In the genomic region with DNA sequence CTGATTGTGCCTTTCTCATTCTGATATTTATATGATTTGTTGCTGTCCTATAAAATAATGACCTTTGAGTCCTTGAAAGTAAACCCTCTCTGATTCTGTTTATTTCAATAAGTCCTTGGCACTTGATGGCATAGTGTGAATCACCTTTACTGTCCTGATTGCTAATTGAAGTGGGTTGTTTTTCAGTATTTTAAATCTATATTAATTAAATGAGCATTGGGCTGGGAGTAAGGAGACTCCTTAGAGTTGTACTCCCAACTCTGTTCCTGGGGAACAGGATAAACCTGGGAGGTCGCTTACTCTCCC, we compare ENCODE assay signal across 22 cellular contexts.
DNase-seq lines count a peak whose midpoint lies in the region; FAIRE-seq and TF ChIP-seq lines count a peak whose summit lies in the region.
"Had no signal": no experiment of that assay in that cellular context is flagged by ENCODE, and none has a peak within 500 bp of the region (broad histone marks: within the 10 kb centered on the region; RNA-seq: fewer than 3 reads in every experiment).

No MANE protein-coding gene starts in this region.

- H3K27me3 Mint-ChIP-seq in astrocyte (ENCODE audit: low read depth, unreplicated experiment) (peaks cover 2% of the 10 kb centered on the region), Caco-2 (ENCODE audit: insufficient read depth, unreplicated experiment) (peaks cover 21% of the 10 kb centered on the region)
- H3K27me3 Mint-ChIP-seq: B cell; CD4-positive, CD25-positive, alpha-beta regulatory T cell had no signal

- H3K27ac ChIP-seq in Karpas-422 (ENCODE audit: low read length) (peak overlapping the region; percentile 25; the same call in 1 of the 2 replicates), SK-N-SH (ENCODE audit: low read depth in 2 of 2, low read length in 1 of 2) (peak overlapping the region; percentile 40 to 85; a peak in 3 of 4 replicates), astrocyte (ENCODE audit: low read depth, low read length) (no peak overlapping the region), smooth muscle cell (ENCODE audit: low read depth) (peak overlapping the region; percentile 47)
- H3K27ac ChIP-seq: BLaER1, C4-2B had no signal

- H3K4me2 ChIP-seq in Karpas-422 (ENCODE audit: low read depth, low read length, poor library complexity, severe bottlenecking) (no peak overlapping the region), SK-N-SH (no peak overlapping the region), astrocyte (ENCODE audit: low read length) (peak overlapping the region; percentile 38), smooth muscle cell (no peak overlapping the region)
- H3K4me2 ChIP-seq: BLaER1 had no signal

- H3K36me3 Mint-ChIP-seq in astrocyte (ENCODE audit: low read depth, unreplicated experiment) (no peaks in the 10 kb centered on the region), Caco-2 (ENCODE audit: insufficient read depth, unreplicated experiment) (no peaks in the 10 kb centered on the region)
- H3K36me3 Mint-ChIP-seq: CD4-positive, CD25-positive, alpha-beta regulatory T cell; CD8-positive, alpha-beta T cell had no signal

- H4K20me1 ChIP-seq in Karpas-422 (ENCODE audit: insufficient read depth, low read depth, low read length): no peaks in the 10 kb centered on the region
- H4K20me1 ChIP-seq in SK-N-SH (ENCODE audit: insufficient read depth): no peaks in the 10 kb centered on the region
- H4K20me1 ChIP-seq in astrocyte (ENCODE audit: insufficient read depth, low read length): no peaks in the 10 kb centered on the region
- no peaks in the 10 kb centered on the region for H4K20me1 ChIP-seq in smooth muscle cell (ENCODE audit: low read depth)
- H4K20me1 ChIP-seq: BLaER1 had no signal

- peaks cover 7% of the 10 kb centered on the region for H3F3A ChIP-seq in SK-N-SH (replicated peaks; ENCODE audit: insufficient read depth)
- H3F3A ChIP-seq in smooth muscle cell (ENCODE audit: low read depth): no peaks in the 10 kb centered on the region

- TF ChIP-seq CTCF in SK-N-SH (IDR thresholded peaks at IDR 0.05) (no peak), astrocyte (IDR thresholded peaks at IDR 0.05; ENCODE audit: insufficient read depth, low read depth, low read length) (no peak), smooth muscle cell (IDR thresholded peaks at IDR 0.05; ENCODE audit: borderline replicate concordance, insufficient read depth, poor library complexity, severe bottlenecking) (no peak), Caco-2 (IDR thresholded peaks at IDR 0.05; ENCODE audit: insufficient read depth in 1 of 2, low read depth in 1 of 2, low read length in 1 of 2, severe bottlenecking in 1 of 2, unreplicated experiment in 1 of 2) (no peak)

- CTCF ChIA-PET in SK-N-SH (lab: Yijun Ruan, JAX): interaction anchor here (0.7 kb wide), 1 partner anchor 77 kb away, joined by 3 read pairs; no protein-coding TSS in a partner anchor
- CTCF ChIA-PET in Caco-2 (lab: Charles Lee): no interaction called here

- no peak for DNase-seq in Karpas-422
- no peak for DNase-seq in SK-N-SH
- no peak for DNase-seq in astrocyte (ENCODE audit: low read depth)
- DNase-seq in smooth muscle cell (lab: John Stamatoyannopoulos, UW; ENCODE audit: unreplicated experiment): no peak
- no peak for DNase-seq in KBM-7
- no peak for DNase-seq in Caco-2
- DNase-seq in DMS53 treated with DMSO at 0.1 percent for 48 hours (lab: John Stamatoyannopoulos, UW; ENCODE audit: unreplicated experiment): no peak
- no peak for DNase-seq in COLO668 (lab: John Stamatoyannopoulos, UW; ENCODE audit: unreplicated experiment)
- DNase-seq: Calu3; CD4-positive, CD25-positive, alpha-beta regulatory T cell; CD8-positive, alpha-beta T cell; DMS53; GDM1; GOT3 had no signal

- H3K4me1 ChIP-seq in Karpas-422 (ENCODE audit: low read length): peaks cover 67% of the 10 kb centered on the region
- peaks cover 6 to 7% of the 10 kb centered on the region in 2 experiments for H3K4me1 ChIP-seq in SK-N-SH (ENCODE audit: control insufficient read depth in 1 of 2, insufficient read depth in 2 of 2, low read depth in 1 of 2, low read length in 1 of 2)
- peaks cover 7% of the 10 kb centered on the region for H3K4me1 ChIP-seq in astrocyte (ENCODE audit: insufficient read depth, low read length)
- H3K4me1 ChIP-seq in smooth muscle cell (ENCODE audit: low read depth): peaks cover 10% of the 10 kb centered on the region
- no peaks in the 10 kb centered on the region for H3K4me1 ChIP-seq in Caco-2
- H3K4me1 ChIP-seq: BLaER1 had no signal

- H3K27me3 ChIP-seq in Karpas-422 (ENCODE audit: low read length) (no peaks in the 10 kb centered on the region), SK-N-SH (ENCODE audit: insufficient read depth) (no peaks in the 10 kb centered on the region), astrocyte (ENCODE audit: insufficient read depth, low read length) (no peaks in the 10 kb centered on the region), smooth muscle cell (ENCODE audit: low read depth) (no peaks in the 10 kb centered on the region), Caco-2 (replicated peaks; ENCODE audit: control insufficient read depth, insufficient read depth, low read length) (no peaks in the 10 kb centered on the region)
- H3K27me3 ChIP-seq: BLaER1 had no signal

- no peaks in the 10 kb centered on the region for H3K79me2 ChIP-seq in Karpas-422 (ENCODE audit: low read length)
- no peaks in the 10 kb centered on the region for H3K79me2 ChIP-seq in SK-N-SH (ENCODE audit: insufficient read depth)
- no peaks in the 10 kb centered on the region for H3K79me2 ChIP-seq in astrocyte (ENCODE audit: insufficient read depth, low read length)
- no peaks in the 10 kb centered on the region for H3K79me2 ChIP-seq in smooth muscle cell (ENCODE audit: low read depth)

- no peak for TF ChIP-seq RAD21 in SK-N-SH (IDR thresholded peaks at IDR 0.05; ENCODE audit: low read length)

- no peak overlapping the region for H3K27ac Mint-ChIP-seq in astrocyte (ENCODE audit: unreplicated experiment)
- H3K27ac Mint-ChIP-seq in Caco-2 (ENCODE audit: unreplicated experiment): no peak overlapping the region
- H3K27ac Mint-ChIP-seq: B cell; CD4-positive, CD25-positive, alpha-beta regulatory T cell; CD8-positive, alpha-beta T cell had no signal

- H3K9me3 ChIP-seq in Karpas-422 (ENCODE audit: low read length) (no peaks in the 10 kb centered on the region), SK-N-SH (no peaks in the 10 kb centered on the region), astrocyte (ENCODE audit: insufficient read depth, low read depth, low read length) (no peaks in the 10 kb centered on the region), smooth muscle cell (replicated peaks; ENCODE audit: low read depth) (no peaks in the 10 kb centered on the region), Caco-2 (no peaks in the 10 kb centered on the region)
- H3K9me3 ChIP-seq: BLaER1, HAP-1 had no signal

- no peak overlapping the region for H3K4me3 ChIP-seq in Karpas-422 (ENCODE audit: low read length)
- no peak overlapping the region for H3K4me3 ChIP-seq in SK-N-SH (ENCODE audit: low read depth in 2 of 2, low read length in 1 of 2)
- H3K4me3 ChIP-seq in astrocyte (ENCODE audit: insufficient read depth, low read depth, low read length): no peak overlapping the region
- H3K4me3 ChIP-seq in smooth muscle cell: no peak overlapping the region
- no peak overlapping the region for H3K4me3 ChIP-seq in Caco-2 (ENCODE audit: low read depth, low read length)
- H3K4me3 ChIP-seq: BLaER1, GM12878, HAP-1 had no signal

- H3K4me3 Mint-ChIP-seq in astrocyte (ENCODE audit: unreplicated experiment) (no peak overlapping the region), Caco-2 (ENCODE audit: unreplicated experiment) (no peak overlapping the region)
- H3K4me3 Mint-ChIP-seq: B cell; CD4-positive, CD25-positive, alpha-beta regulatory T cell; CD8-positive, alpha-beta T cell had no signal

- POLR2A ChIA-PET in SK-N-SH (lab: Yijun Ruan, JAX): no interaction called here
- POLR2A ChIA-PET in Caco-2 (lab: Charles Lee): no interaction called here

- H2AFZ ChIP-seq in Karpas-422 (ENCODE audit: low read length) (no peak overlapping the region), SK-N-SH (ENCODE audit: low read depth) (no peak overlapping the region), astrocyte (ENCODE audit: low read depth, low read length) (no peak overlapping the region), smooth muscle cell (ENCODE audit: low read depth) (no peak overlapping the region)

- in situ Hi-C loops in KBM-7 (cut with MboI; ENCODE audit: low pct_unique_long_range_greater_than_20kb, low sequenced_read_pairs): no loop called here

- TF ChIP-seq EP300 in SK-N-SH (IDR thresholded peaks at IDR 0.05; ENCODE audit: borderline replicate concordance in 1 of 2, low read depth in 1 of 2, low read length in 1 of 2): no peak

- H3K9me3 Mint-ChIP-seq in astrocyte (ENCODE audit: unreplicated experiment) (no peaks in the 10 kb centered on the region), Caco-2 (ENCODE audit: unreplicated experiment) (peaks cover 10% of the 10 kb centered on the region)
- H3K9me3 Mint-ChIP-seq: CD8-positive, alpha-beta T cell had no signal

- BruUV-seq in Caco-2 (replicated peaks; lab: Mats Ljungman, UMichigan): no TSS peak

- no peaks in the 10 kb centered on the region for H3K4me1 Mint-ChIP-seq in astrocyte (ENCODE audit: low read depth, unreplicated experiment)
- no peaks in the 10 kb centered on the region for H3K4me1 Mint-ChIP-seq in Caco-2 (ENCODE audit: low read depth, unreplicated experiment)
- H3K4me1 Mint-ChIP-seq: B cell; CD4-positive, CD25-positive, alpha-beta regulatory T cell had no signal

- H3K9me2 ChIP-seq in Karpas-422 (replicated peaks; ENCODE audit: insufficient read depth, low read length) (no peaks in the 10 kb centered on the region), SK-N-SH (no peaks in the 10 kb centered on the region)

- intact Hi-C loops in Caco-2 (cut with micrococcal nuclease; ENCODE audit: unreplicated experiment): no loop called here

- no peak for FAIRE-seq in astrocyte (lab: Jason Lieb, UNC)
- FAIRE-seq: A204.1, GM12878, GM19239, H54 had no signal

- WGBS in SK-N-SH (ENCODE audit: low lambda C conversion rate): 64% methylated on average over 1 of the region's 1 CpG
- 100% methylated on average over 1 of the region's 1 CpG for WGBS in smooth muscle cell (ENCODE audit: low lambda C conversion rate)

- H3K9ac ChIP-seq in Karpas-422 (ENCODE audit: low read length) (no peak overlapping the region), SK-N-SH (no peak overlapping the region), astrocyte (ENCODE audit: low read length) (no peak overlapping the region), smooth muscle cell (ENCODE audit: low read depth) (no peak overlapping the region)
- H3K9ac ChIP-seq: BLaER1 had no signal

- H3K36me3 ChIP-seq in Karpas-422 (ENCODE audit: insufficient read depth, low read length) (no peaks in the 10 kb centered on the region), SK-N-SH (replicated peaks in 1 of 2; ENCODE audit: control insufficient read depth in 1 of 2, insufficient read depth in 2 of 2, low read length in 1 of 2) (no peaks in the 10 kb centered on the region), astrocyte (ENCODE audit: insufficient read depth, low read length) (no peaks in the 10 kb centered on the region), smooth muscle cell (ENCODE audit: low read depth) (no peaks in the 10 kb centered on the region), Caco-2 (ENCODE audit: control insufficient read depth, insufficient read depth, low read length) (no peaks in the 10 kb centered on the region)
- H3K36me3 ChIP-seq: BLaER1, HAP-1 had no signal

TF ChIP-seq in SK-N-SH, 30 proteins besides CTCF, POLR2A, EP300 and RAD21 (continues in another document):
- TF ChIP-seq NRF1 (IDR thresholded peaks at IDR 0.05; ENCODE audit: low read depth, low read length): no peak
- no peak for TF ChIP-seq TCF12 (IDR thresholded peaks at IDR 0.05)
